Comparison of ENCODE assay signal across 8 cellular contexts in the genomic region with DNA sequence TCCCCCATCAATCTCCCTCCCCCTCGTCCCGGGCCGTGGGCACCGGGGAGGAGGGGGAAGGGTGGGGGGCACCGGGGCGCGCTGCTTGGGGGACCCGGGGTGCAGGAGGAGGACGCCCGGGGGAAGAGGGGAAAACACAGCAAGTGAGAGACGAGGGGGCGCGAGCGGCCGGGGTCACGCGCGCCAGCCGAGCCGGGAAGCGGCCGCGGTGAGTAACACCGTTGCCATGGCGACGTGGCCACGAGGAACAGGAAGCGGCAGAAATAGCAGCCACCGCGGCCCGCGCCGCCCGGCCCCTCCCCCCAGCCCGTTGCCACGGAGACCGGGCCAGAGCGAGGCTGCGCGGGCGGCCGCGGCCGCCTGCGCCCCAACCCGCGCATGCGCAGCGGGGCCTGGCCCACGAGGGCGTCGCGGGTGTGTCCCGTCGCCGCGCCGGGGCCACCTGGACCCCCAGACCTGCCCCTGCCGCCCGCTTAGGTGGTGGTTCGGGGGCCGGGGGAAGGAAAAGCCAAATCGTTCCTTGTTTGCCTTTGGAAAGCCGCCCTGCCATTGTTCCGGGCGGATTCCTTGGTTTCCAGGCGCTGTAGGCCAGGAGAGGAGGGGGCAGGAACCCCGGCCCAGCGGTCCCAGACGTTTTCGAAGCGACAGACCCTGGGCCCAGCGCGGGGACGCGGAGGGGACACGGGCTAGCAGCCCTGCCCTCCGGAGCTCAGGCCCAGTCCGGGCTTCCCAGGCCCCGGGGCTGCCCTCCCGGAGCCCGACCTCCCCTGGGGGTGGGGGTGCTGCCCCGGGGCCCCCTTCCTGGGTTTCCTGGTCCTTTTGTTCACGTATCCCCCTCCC.
A peak's percentile ranks its signal among the peaks of the same experiment; 100 is the strongest.
DNase-seq lines count a peak whose midpoint lies in the region; ATAC-seq and TF ChIP-seq lines count a peak whose summit lies in the region.

No MANE protein-coding gene starts in this region.

- no peaks in the 10 kb centered on the region for H3K36me3 ChIP-seq in liver (ENCODE audit: control insufficient read depth in 4 of 4, insufficient read depth in 3 of 4, low read depth in 1 of 4, low read length in 3 of 4)

- ATAC-seq in GM19438 (IDR thresholded peaks at IDR 0.05; ENCODE audit: low read depth, unreplicated experiment) (peak; percentile 82), HG03571 (IDR thresholded peaks at IDR 0.05; ENCODE audit: unreplicated experiment) (peak; percentile 83)

- H3K27me3 ChIP-seq in liver (ENCODE audit: control insufficient read depth in 4 of 4, insufficient read depth in 4 of 4, low read length in 3 of 4), result no peaks in the 10 kb centered on the region

- H3K27ac ChIP-seq in liver (ENCODE audit: low read depth in 1 of 2, low read length in 2 of 2), result peak overlapping the region; percentile 93 to 98

- H3K27me3 Mint-ChIP-seq in CD14-positive monocyte (ENCODE audit: low read depth in 3 of 3), result peaks cover 1 to 2% (median 2%) of the 10 kb centered on the region in 3 donors

- peaks cover 0 to 2% of the 10 kb centered on the region in 2 donors for H3K36me3 Mint-ChIP-seq in CD14-positive monocyte

- peak overlapping the region; percentile 97 to 99 (median 98) for H3K27ac Mint-ChIP-seq in CD14-positive monocyte

- H3K9me3 ChIP-seq in liver (ENCODE audit: control insufficient read depth in 4 of 4, low read length in 3 of 4), result no peaks in the 10 kb centered on the region

- H3K4me1 Mint-ChIP-seq in CD14-positive monocyte, result peaks cover 38% of the 10 kb centered on the region

- H3K9me3 Mint-ChIP-seq in CD14-positive monocyte, result peaks cover 0 to 8% (median 4%) of the 10 kb centered on the region in 7 donors

- intact Hi-C loops in CD14-positive monocyte (cut with micrococcal nuclease), result loop anchor here (2.0 to 5.0 kb wide), 6 partner anchors 31 to 236 kb away; partner anchors contain the start of gene IER5L (in 1 of the 2)

- peak overlapping the region in 2 of 3 donors; percentile 36 to 68 for H3K4me3 ChIP-seq in liver (ENCODE audit: low read depth in 1 of 3, low read length in 3 of 3)

- H3K4me1 ChIP-seq in liver (ENCODE audit: control insufficient read depth in 4 of 4, insufficient read depth in 4 of 4, low read length in 3 of 4), result peaks cover 0 to 14% (median 8%) of the 10 kb centered on the region in 4 donors

- peak; percentile 99 for DNase-seq in CD14-positive monocyte (ENCODE audit: low spot score)
- peak; percentile 98 for DNase-seq in NCI-H774 (lab: John Stamatoyannopoulos, UW)
- DNase-seq in activated CD4-positive, alpha-beta T cell treated with anti-CD3 and anti-CD28 coated beads, Interleukin-2, amount 50 U/mL, for 48 hours, result peak; percentile 99
- DNase-seq in dermis microvascular lymphatic vessel endothelial cell (ENCODE audit: low read depth in 2 of 2), result peak; percentile 92 to 97
- DNase-seq in stimulated activated CD4-positive, alpha-beta T cell treated with anti-CD3 and anti-CD28 coated beads, Interleukin-2, amount 100 ng/mL, for 48 hours, result peak; percentile 99 to 100

- no peak for TF ChIP-seq RAD21 in liver (IDR thresholded peaks at IDR 0.05)

- H3K4me3 Mint-ChIP-seq in CD14-positive monocyte, result peak overlapping the region; percentile 74 to 87

- under 1% methylated on average over 84 of the region's 84 CpGs for WGBS in liver

- no peak for TF ChIP-seq CTCF in CD14-positive monocyte (IDR thresholded peaks at IDR 0.05)
- TF ChIP-seq CTCF in liver (IDR thresholded peaks at IDR 0.05; ENCODE audit: low read depth, low read length, missing input control), result no peak

- H3K9ac ChIP-seq in liver (ENCODE audit: low read depth in 1 of 2, low read length in 2 of 2), result peak overlapping the region; percentile 89 to 91

TF ChIP-seq in liver, 16 proteins besides CTCF, POLR2A, EP300 and RAD21:
- TF ChIP-seq GABPA (IDR thresholded peaks at IDR 0.05 in 1 of 2, conservative IDR thresholded peaks at IDR 0.05 in 1 of 2), result peak in 1 of 2 donors; percentile 12
- TF ChIP-seq JUND (IDR thresholded peaks at IDR 0.05), result no peak
- TF ChIP-seq, protein P1, sequence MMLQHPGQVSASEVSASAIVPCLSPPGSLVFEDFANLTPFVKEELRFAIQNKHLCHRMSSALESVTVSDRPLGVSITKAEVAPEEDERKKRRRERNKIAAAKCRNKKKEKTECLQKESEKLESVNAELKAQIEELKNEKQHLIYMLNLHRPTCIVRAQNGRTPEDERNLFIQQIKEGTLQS (IDR thresholded peaks at IDR 0.05), result no peak

Comparison
In these comparisons a context has a peak if more than half of its experiments do, and no peak if none do; other contexts are left out.
1. Peak in every context shown above with its lines: DNase-seq, ATAC-seq, H3K4me3 ChIP-seq and H3K27ac ChIP-seq.